26 cellular contexts compared by ENCODE assay signal in genomic region chr16:56710181-56710737, GRCh38. TPM values are rescaled to one million over a fixed set of nuclear protein-coding genes. Genes with fewer than 3 reads are reported as not detected.
A peak's percentile ranks its signal among the peaks of the same experiment; 100 is the strongest.
DNase-seq lines count a peak whose midpoint lies in the region; ATAC-seq and TF ChIP-seq lines count a peak whose summit lies in the region.
"Had no signal": no experiment of that assay in that cellular context is flagged by ENCODE, and none has a peak within 500 bp of the region (broad histone marks: within the 10 kb centered on the region; RNA-seq: fewer than 3 reads in every experiment).

No MANE protein-coding gene starts in this region.

- no peak for ATAC-seq in naive thymus-derived CD8-positive, alpha-beta T cell
- no peak for ATAC-seq in GM21723 (IDR thresholded peaks at IDR 0.05; ENCODE audit: unreplicated experiment)

- CTCF ChIA-PET in CD8-positive, alpha-beta memory T cell (lab: Charles Lee) = interaction anchor here (1.2 to 2.3 kb wide), 2 partner anchors 8 to 196 kb away, joined by 4 to 6 read pairs; no protein-coding TSS in a partner anchor
- CTCF ChIA-PET in GM10248 (lab: Yijun Ruan, JAX) = interaction anchor here (1.3 kb wide), 3 partner anchors 8 to 134 kb away, joined by 3 to 6 read pairs (median 5); no protein-coding TSS in a partner anchor

- POLR2A ChIA-PET in CD8-positive, alpha-beta memory T cell (lab: Charles Lee) = no interaction called here
- POLR2A ChIA-PET in naive thymus-derived CD8-positive, alpha-beta T cell (lab: Charles Lee) = interaction anchor here (0.6 to 3.4 kb wide), 5 partner anchors 8 to 133 kb away, joined by 3 to 29 read pairs (median 13); partner anchors contain the start of gene NUP93
- POLR2A ChIA-PET in GM10248 (lab: Yijun Ruan, JAX) = interaction anchor here (0.5 kb wide), 1 partner anchor 25 kb away, joined by 4 read pairs; no protein-coding TSS in a partner anchor

- H3K27ac Mint-ChIP-seq in CD8-positive, alpha-beta memory T cell = peak overlapping the region; percentile 88 to 97 (median 94)
- peak overlapping the region; percentile 92 to 99 (median 96) for H3K27ac Mint-ChIP-seq in naive thymus-derived CD8-positive, alpha-beta T cell
- H3K27ac Mint-ChIP-seq: IgD-negative memory B cell, progenitor cell of endocrine pancreas had no signal

- peaks cover 29% of the 10 kb centered on the region for H3K4me1 ChIP-seq in CD8-positive, alpha-beta memory T cell (ENCODE audit: insufficient read depth, low read length)
- peaks cover 7% of the 10 kb centered on the region for H3K4me1 ChIP-seq in NT2/D1 (ENCODE audit: insufficient read depth, insufficient read length)
- H3K4me1 ChIP-seq: left ventricle myocardium inferior had no signal

- H3K9ac ChIP-seq in NT2/D1 (ENCODE audit: insufficient read length, low read depth) = peak overlapping the region; percentile 5

- no peaks in the 10 kb centered on the region for H3K9me3 ChIP-seq in CD8-positive, alpha-beta memory T cell (ENCODE audit: low read length)
- H3K9me3 ChIP-seq in NT2/D1 (ENCODE audit: insufficient read depth, low read length) = no peaks in the 10 kb centered on the region
- H3K9me3 ChIP-seq: left ventricle myocardium inferior, MG63 had no signal

- no peak overlapping the region for H3K4me3 ChIP-seq in CD8-positive, alpha-beta memory T cell (ENCODE audit: low read length)
- no peak overlapping the region for H3K4me3 ChIP-seq in NT2/D1 (ENCODE audit: insufficient read length, low read depth)
- H3K4me3 ChIP-seq: hepatocyte, left ventricle myocardium inferior, MG63 had no signal

- H3K4me1 Mint-ChIP-seq in CD8-positive, alpha-beta memory T cell = peaks cover 37 to 54% (median 52%) of the 10 kb centered on the region in 3 donors
- peaks cover 28 to 63% (median 46%) of the 10 kb centered on the region in 4 donors for H3K4me1 Mint-ChIP-seq in naive thymus-derived CD8-positive, alpha-beta T cell
- H3K4me1 Mint-ChIP-seq: IgD-negative memory B cell, neural crest cell had no signal

- DNase-seq in CD8-positive, alpha-beta memory T cell = no peak
- DNase-seq in NT2/D1 (ENCODE audit: low read depth, low spot score) = no peak
- no peak for DNase-seq in naive thymus-derived CD8-positive, alpha-beta T cell
- no peak for DNase-seq in MV-4-11 (lab: John Stamatoyannopoulos, UW)
- DNase-seq in GM10248 (ENCODE audit: extremely low spot score) = no peak
- DNase-seq: activated CD4-positive, alpha-beta T cell treated with anti-CD3 and anti-CD28 coated beads for 4 hours; activated naive CD4-positive, alpha-beta T cell treated with anti-CD3 and anti-CD28 coated beads, Interleukin-2, amount 10 ng/mL, durations not matched to agents 7 days and 5 days; cerebellar nuclear complex; foreskin melanocyte; GF-D8; left ventricle myocardium inferior; MG63; midbrain; NCI-H187; NCI-H774; Right ventricle myocardium superior; stimulated activated CD4-positive, alpha-beta T cell treated with anti-CD3 and anti-CD28 coated beads, Interleukin-1b, Interleukin-23, amount 100 ng/mL, for 48 hours; stimulated activated naive CD4-positive, alpha-beta T cell treated with Interleukin-2 at 50 U/mL for 16 hours; SW 1271; trophoblast cell had no signal

- H3K27ac ChIP-seq in CD8-positive, alpha-beta memory T cell (ENCODE audit: low read depth, low read length) = no peak overlapping the region
- H3K27ac ChIP-seq: hepatocyte, left ventricle myocardium inferior had no signal

- H3K27me3 Mint-ChIP-seq in CD8-positive, alpha-beta memory T cell = no peaks in the 10 kb centered on the region
- no peaks in the 10 kb centered on the region for H3K27me3 Mint-ChIP-seq in naive thymus-derived CD8-positive, alpha-beta T cell

- TF ChIP-seq CTCF in GM10248 (IDR thresholded peaks at IDR 0.05; ENCODE audit: control extremely low read depth, extremely low read depth, low read depth, missing control alignments) = no peak

- no peaks in the 10 kb centered on the region for H3K36me3 ChIP-seq in CD8-positive, alpha-beta memory T cell (ENCODE audit: insufficient read depth, low read length)
- no peaks in the 10 kb centered on the region for H3K36me3 ChIP-seq in NT2/D1 (ENCODE audit: insufficient read depth, insufficient read length, low read length)
- H3K36me3 ChIP-seq: left ventricle myocardium inferior, MG63 had no signal

- no peaks in the 10 kb centered on the region for H3K27me3 ChIP-seq in CD8-positive, alpha-beta memory T cell (ENCODE audit: insufficient read depth, low read length, poor library complexity, severe bottlenecking)
- H3K27me3 ChIP-seq in NT2/D1 (ENCODE audit: insufficient read depth, insufficient read length) = no peaks in the 10 kb centered on the region
- H3K27me3 ChIP-seq: hepatocyte, MG63 had no signal

- no peaks in the 10 kb centered on the region for H3K9me3 Mint-ChIP-seq in CD8-positive, alpha-beta memory T cell
- no peaks in the 10 kb centered on the region for H3K9me3 Mint-ChIP-seq in naive thymus-derived CD8-positive, alpha-beta T cell
- H3K9me3 Mint-ChIP-seq: activated naive CD4-positive, alpha-beta T cell treated with anti-CD3 and anti-CD28 coated beads, Interleukin-2, amount 10 ng/mL, durations not matched to agents 7 days and 5 days; IgD-negative memory B cell had no signal

- peaks cover 0 to 9% (median 6%) of the 10 kb centered on the region in 3 donors for H3K36me3 Mint-ChIP-seq in CD8-positive, alpha-beta memory T cell
- H3K36me3 Mint-ChIP-seq in naive thymus-derived CD8-positive, alpha-beta T cell = peaks cover 0 to 3% (median 2%) of the 10 kb centered on the region in 3 donors
- H3K36me3 Mint-ChIP-seq: activated naive CD4-positive, alpha-beta T cell treated with anti-CD3 and anti-CD28 coated beads, Interleukin-2, amount 10 ng/mL, durations not matched to agents 7 days and 5 days; IgD-negative memory B cell had no signal

- H3K4me3 Mint-ChIP-seq in CD8-positive, alpha-beta memory T cell = peak overlapping the region; percentile 86 to 94 (median 88)
- peak overlapping the region; percentile 88 to 97 (median 93) for H3K4me3 Mint-ChIP-seq in naive thymus-derived CD8-positive, alpha-beta T cell
- H3K4me3 Mint-ChIP-seq: activated naive CD4-positive, alpha-beta T cell treated with anti-CD3 and anti-CD28 coated beads, Interleukin-2, amount 10 ng/mL, durations not matched to agents 7 days and 5 days; IgD-negative memory B cell; neural crest cell had no signal

RNA-seq across cellular contexts. Expression of gene NUP93, which starts 19.7 kb away (rescaled TPM):
- total RNA-seq in CD8-positive, alpha-beta memory T cell = 100 to 1,000 TPM; 153 to 155 TPM
- 93.8 TPM for polyA plus RNA-seq in CD8-positive, alpha-beta memory T cell
- total RNA-seq in naive thymus-derived CD8-positive, alpha-beta T cell = 10 to 100 TPM; 82.5 to 85.0 TPM
- 100 to 1,000 TPM in 1 of 3 donors, 10 to 100 TPM in 2; 66.6 to 104 (median 77.5) TPM for polyA plus RNA-seq in naive thymus-derived CD8-positive, alpha-beta T cell

RNA-seq across cellular contexts. Expression of gene MT1X, which starts 28.0 kb away (rescaled TPM):
- total RNA-seq in CD8-positive, alpha-beta memory T cell = 10 to 100 TPM; 85.4 to 93.8 TPM
- 181 TPM for polyA plus RNA-seq in CD8-positive, alpha-beta memory T cell
- 10 to 100 TPM; 27.6 to 31.1 TPM for total RNA-seq in naive thymus-derived CD8-positive, alpha-beta T cell
- 100 to 1,000 TPM; 185 to 201 (median 201) TPM for polyA plus RNA-seq in naive thymus-derived CD8-positive, alpha-beta T cell

RNA-seq across cellular contexts. Expression of gene MT1H, which starts 40.6 kb away (rescaled TPM):
- 1 to 10 TPM; 4.8 to 5.5 TPM for total RNA-seq in CD8-positive, alpha-beta memory T cell
- not detected for polyA plus RNA-seq in CD8-positive, alpha-beta memory T cell
- total RNA-seq in naive thymus-derived CD8-positive, alpha-beta T cell = not detected
- polyA plus RNA-seq in naive thymus-derived CD8-positive, alpha-beta T cell = not detected
- total RNA-seq: hepatocyte, left ventricle myocardium inferior, neural crest cell, progenitor cell of endocrine pancreas, Right ventricle myocardium superior, skeletal muscle tissue had no signal
- polyA plus RNA-seq: IgD-negative memory B cell had no signal

RNA-seq across cellular contexts. Expression of gene MT1G, which starts 42.4 kb away (rescaled TPM):
- 10 to 100 TPM; 41.0 to 46.8 TPM for total RNA-seq in CD8-positive, alpha-beta memory T cell
- not detected for polyA plus RNA-seq in CD8-positive, alpha-beta memory T cell
- total RNA-seq in naive thymus-derived CD8-positive, alpha-beta T cell = not detected
- under 1 TPM in 1 of 3 donors, not detected in 2; 0.74 TPM for polyA plus RNA-seq in naive thymus-derived CD8-positive, alpha-beta T cell
- total RNA-seq: left ventricle myocardium inferior, neural crest cell, skeletal muscle tissue had no signal
- polyA plus RNA-seq: IgD-negative memory B cell had no signal

RNA-seq across cellular contexts. Expression of gene MT1F, which starts 52.5 kb away (rescaled TPM):
- 10 to 100 TPM; 17.9 to 18.6 TPM for total RNA-seq in CD8-positive, alpha-beta memory T cell
- 60.7 TPM for polyA plus RNA-seq in CD8-positive, alpha-beta memory T cell
- total RNA-seq in naive thymus-derived CD8-positive, alpha-beta T cell = 10 to 100 TPM; 18.4 to 18.9 TPM
- polyA plus RNA-seq in naive thymus-derived CD8-positive, alpha-beta T cell = 10 to 100 TPM; 82.3 to 97.4 (median 94.2) TPM
- total RNA-seq: skeletal muscle tissue had no signal

Comparison
In these comparisons a context has a peak if more than half of its experiments do, and no peak if none do; other contexts are left out.
1. RNA of gene MT1H, which starts 40.6 kb away (total RNA-seq): 4.8 to 5.5 TPM in CD8-positive, alpha-beta memory T cell; not detected in naive thymus-derived CD8-positive, alpha-beta T cell; every median in the first group is over 4 times any median in the second.